Comparison of ENCODE assay signal across 11 cellular contexts in the genomic region with DNA sequence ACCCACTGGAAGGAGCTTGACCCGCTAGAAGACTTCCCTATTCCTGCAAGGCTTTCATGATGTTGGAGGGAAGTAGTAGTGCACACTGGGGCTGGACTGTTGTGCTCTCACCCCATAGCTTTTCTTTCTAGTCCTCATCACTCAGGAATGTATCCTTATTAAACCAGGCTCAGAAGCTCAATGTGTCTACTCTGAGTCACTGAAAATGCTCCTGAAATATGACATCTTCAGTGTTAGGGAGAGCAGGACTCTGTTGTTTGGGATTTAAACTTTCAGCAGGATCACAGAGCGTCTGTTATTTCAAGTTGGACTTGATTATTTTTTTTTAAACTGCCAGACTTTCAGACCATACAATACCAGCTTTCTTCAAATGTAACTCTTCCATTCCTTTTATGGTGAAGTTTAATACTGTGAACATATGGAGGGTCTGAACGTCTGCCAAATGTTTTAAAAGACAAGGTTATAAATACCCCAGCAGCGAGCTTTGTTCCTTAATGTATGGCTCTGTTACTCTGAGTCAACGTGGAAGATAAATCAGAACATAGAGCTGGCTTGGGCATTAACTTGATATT.
DNase-seq lines count a peak whose midpoint lies in the region; ATAC-seq lines count a peak whose summit lies in the region.
"Had no signal": no experiment of that assay in that cellular context is flagged by ENCODE, and none has a peak within 500 bp of the region (broad histone marks: within the 10 kb centered on the region; RNA-seq: fewer than 3 reads in every experiment).

No MANE protein-coding gene starts in this region.

- DNase-seq in D341Med (ENCODE audit: low spot score) (peak; percentile 17), NCI-H446 (lab: John Stamatoyannopoulos, UW) (peak; percentile 70 to 85), epidermal melanocyte (ENCODE audit: insufficient read length, low spot score) (peak; percentile 65), myocyte (ENCODE audit: low read depth) (peak; percentile 90), SW 1271 (lab: John Stamatoyannopoulos, UW) (no peak), NCI-H345 treated with DMSO at 0.1 percent for 48 hours (lab: John Stamatoyannopoulos, UW; ENCODE audit: unreplicated experiment) (no peak), SIG-M5 (lab: John Stamatoyannopoulos, UW) (no peak)
- DNase-seq: activated T-cell treated with anti-CD3 and anti-CD28 coated beads, Interleukin-2, amount 50 U/mL, for 1 hour; NCI-H2107; T-helper 17 cell had no signal

- ATAC-seq in HG03045 (IDR thresholded peaks at IDR 0.05; ENCODE audit: unreplicated experiment), result no peak
- ATAC-seq: T-helper 17 cell had no signal

Comparison
In these comparisons a context has a peak if more than half of its experiments do, and no peak if none do; other contexts are left out.
1. DNase-seq: peak in D341Med (single experiment), NCI-H446 (2 of 2), epidermal melanocyte (single experiment) and myocyte (single experiment); none in SW 1271 (0 of 2), NCI-H345 treated with DMSO at 0.1 percent for 48 hours (single experiment) and SIG-M5 (single experiment).